In genomic region chr7:93757421-93757820, GRCh38 we compare ENCODE assay signal across 14 cellular contexts.
"Had no signal": no experiment of that assay in that cellular context is flagged by ENCODE, and none has a peak within 500 bp of the region (broad histone marks: within the 10 kb centered on the region; RNA-seq: fewer than 3 reads in every experiment).

No MANE protein-coding gene starts in this region.

- H3K36me3 Mint-ChIP-seq: brain; naive thymus-derived CD4-positive, alpha-beta T cell; stimulated activated memory B cell treated with anti-CD40 and anti-IgM and Interleukin-4, amounts not matched to agents 10 μg/mL and 1 μg/mL and 100 μg/mL, for 72 hours; T-cell had no signal

- ATAC-seq: left cardiac atrium; lower lobe of right lung; naive thymus-derived CD4-positive, alpha-beta T cell; right cardiac atrium; stimulated activated memory B cell treated with anti-CD40 and anti-IgM and Interleukin-4, amounts not matched to agents 10 μg/mL and 1 μg/mL and 100 μg/mL, for 72 hours; T-cell had no signal

- H3K27ac ChIP-seq: hepatocyte, lower lobe of right lung, neutrophil, tibial artery had no signal

- H3K9me3 Mint-ChIP-seq: activated naive CD4-positive, alpha-beta T cell treated with anti-CD3 and anti-CD28 coated beads for 36 hours; brain; stimulated activated memory B cell treated with anti-CD40 and anti-IgM and Interleukin-4, amounts not matched to agents 10 μg/mL and 1 μg/mL and 100 μg/mL, for 72 hours had no signal

- H3K27ac Mint-ChIP-seq: activated naive CD4-positive, alpha-beta T cell treated with anti-CD3 and anti-CD28 coated beads for 36 hours; brain; naive thymus-derived CD4-positive, alpha-beta T cell; stimulated activated memory B cell treated with anti-CD40 and anti-IgM and Interleukin-4, amounts not matched to agents 10 μg/mL and 1 μg/mL and 100 μg/mL, for 72 hours; T-cell had no signal

- DNase-seq: activated CD4-positive, alpha-beta T cell treated with anti-CD3 and anti-CD28 coated beads for 4 hours; activated naive CD4-positive, alpha-beta T cell treated with anti-CD3 and anti-CD28 coated beads for 36 hours; left cardiac atrium; lower lobe of right lung; naive thymus-derived CD4-positive, alpha-beta T cell; posterior cingulate gyrus; right cardiac atrium; T-cell; tibial artery had no signal

- H3K4me3 Mint-ChIP-seq: activated naive CD4-positive, alpha-beta T cell treated with anti-CD3 and anti-CD28 coated beads for 36 hours; brain; naive thymus-derived CD4-positive, alpha-beta T cell; stimulated activated memory B cell treated with anti-CD40 and anti-IgM and Interleukin-4, amounts not matched to agents 10 μg/mL and 1 μg/mL and 100 μg/mL, for 72 hours; T-cell had no signal

- H3K4me1 Mint-ChIP-seq: brain; naive thymus-derived CD4-positive, alpha-beta T cell; stimulated activated memory B cell treated with anti-CD40 and anti-IgM and Interleukin-4, amounts not matched to agents 10 μg/mL and 1 μg/mL and 100 μg/mL, for 72 hours; T-cell had no signal

- H3K27me3 Mint-ChIP-seq: naive thymus-derived CD4-positive, alpha-beta T cell had no signal

- H3K4me1 ChIP-seq: lower lobe of right lung, tibial artery had no signal

- H3K9me3 ChIP-seq: lower lobe of right lung, neutrophil, tibial artery had no signal

- FAIRE-seq: endometrium had no signal

- H3K4me3 ChIP-seq: hepatocyte, lower lobe of right lung, tibial artery had no signal

- H3K36me3 ChIP-seq: lower lobe of right lung, neutrophil, tibial artery had no signal

- H3K27me3 ChIP-seq: hepatocyte, neutrophil, tibial artery had no signal
